19 cellular contexts compared by ENCODE assay signal in the genomic region with DNA sequence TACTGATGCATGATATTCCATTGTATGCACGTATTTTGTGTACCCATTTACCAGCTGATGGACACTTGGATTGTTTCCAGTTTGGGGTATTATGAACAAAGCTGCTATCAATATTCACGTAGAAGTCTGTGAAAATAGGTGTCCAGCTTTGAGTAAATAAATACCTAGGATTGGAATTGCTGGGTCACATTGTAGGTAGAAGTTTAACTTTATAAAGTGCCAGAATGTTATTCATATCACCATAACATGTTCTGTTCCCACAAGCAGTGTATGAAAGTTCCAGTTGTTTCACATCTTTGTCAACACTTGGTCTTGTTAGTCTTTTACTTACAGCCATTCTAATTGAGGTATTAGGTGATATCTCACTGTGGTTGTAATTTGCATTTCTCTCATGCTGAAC.
"Had no signal": no experiment of that assay in that cellular context is flagged by ENCODE, and none has a peak within 500 bp of the region (broad histone marks: within the 10 kb centered on the region; RNA-seq: fewer than 3 reads in every experiment).

No MANE protein-coding gene starts in this region.

- DNase-seq: effector memory CD8-positive, alpha-beta T cell; foreskin keratinocyte; heart left ventricle; hypothalamus; islet precursor cell; left cardiac atrium; mesendoderm; naive B cell; retina; right lobe of liver; stimulated activated CD4-positive, alpha-beta T cell treated with anti-CD3 and anti-CD28 coated beads, Interleukin-4, amount 100 ng/mL, for 1 hour; stimulated activated CD8-positive, alpha-beta memory T cell treated with anti-CD3 and anti-CD28 coated beads, Interleukin-4, amount 100 ng/mL, for 48 hours; stimulated activated naive CD8-positive, alpha-beta T cell treated with anti-CD3 and anti-CD28 coated beads, Interleukin-15, Interleukin-2, amounts not matched to agents 100 U/mL and 50 U/mL, for 24 hours; thyroid gland had no signal

- H3K9me3 ChIP-seq: heart left ventricle, prostate gland, right lobe of liver, suprapubic skin, thyroid gland had no signal

- H2AFZ ChIP-seq: parathyroid adenoma had no signal

- H3K27me3 ChIP-seq: heart left ventricle, right lobe of liver, suprapubic skin, thyroid gland had no signal

- H3K36me3 ChIP-seq: heart left ventricle, prostate gland, right lobe of liver, suprapubic skin, thyroid gland had no signal

- H3K79me2 ChIP-seq: parathyroid adenoma had no signal

- FAIRE-seq: urothelium cell line had no signal

- H3K27ac ChIP-seq: epithelial cell of prostate, foreskin keratinocyte, heart left ventricle, parathyroid adenoma, prostate gland, suprapubic skin, thyroid gland had no signal

- H3K4me3 ChIP-seq: heart left ventricle, prostate gland, right lobe of liver, suprapubic skin, thyroid gland had no signal

- H3K9ac ChIP-seq: parathyroid adenoma had no signal

- H3K4me1 ChIP-seq: foreskin keratinocyte, heart left ventricle, parathyroid adenoma, prostate gland, suprapubic skin, thyroid gland had no signal
